Comparison of ENCODE assay signal across 8 cellular contexts in genomic region chr20:35616465-35617396, GRCh38. TPM values are rescaled to one million over a fixed set of nuclear protein-coding genes. Genes with fewer than 3 reads are reported as not detected.
A peak's percentile ranks its signal among the peaks of the same experiment; 100 is the strongest.
DNase-seq lines count a peak whose midpoint lies in the region; ATAC-seq and TF ChIP-seq lines count a peak whose summit lies in the region.

No MANE protein-coding gene starts in this region.

- ATAC-seq in HG02610 (IDR thresholded peaks at IDR 0.05; ENCODE audit: unreplicated experiment) (peak; percentile 22), GM18907 (IDR thresholded peaks at IDR 0.05; ENCODE audit: unreplicated experiment) (no peak)
- peak; percentile 13 for ATAC-seq in activated CD8-positive, alpha-beta memory T cell treated with anti-CD3 and anti-CD28 coated beads, Interleukin-2, amount 10 ng/mL, durations not matched to agents 7 days and 5 days

- H3K4me3 Mint-ChIP-seq in activated CD8-positive, alpha-beta memory T cell treated with anti-CD3 and anti-CD28 coated beads, Interleukin-2, amount 10 ng/mL, durations not matched to agents 7 days and 5 days: peak overlapping the region; percentile 85

- H3K27ac Mint-ChIP-seq in activated CD8-positive, alpha-beta memory T cell treated with anti-CD3 and anti-CD28 coated beads, Interleukin-2, amount 10 ng/mL, durations not matched to agents 7 days and 5 days: peak overlapping the region; percentile 94

- H3K9me3 ChIP-seq in esophagus squamous epithelium: no peaks in the 10 kb centered on the region
- H3K9me3 ChIP-seq in mucosa of stomach (ENCODE audit: control insufficient read depth, low read length): no peaks in the 10 kb centered on the region

- 5 to 9% methylated on average over 27 to 35 of the region's 57 CpGs for WGBS in esophagus squamous epithelium, 2 donors

- intact Hi-C loops in esophagus squamous epithelium (cut with DNase I): no loop called here

- CTCF ChIA-PET in activated CD8-positive, alpha-beta memory T cell treated with anti-CD3 and anti-CD28 coated beads, Interleukin-2, amount 10 ng/mL, durations not matched to agents 7 days and 5 days (lab: Charles Lee): interaction anchor here (0.6 to 4.7 kb wide), 12 partner anchors 12 to 338 kb away, joined by 3 to 59 read pairs (median 4); partner anchors contain the start of genes CEP250, CPNE1, RBM12 and RBM39

- DNase-seq in DMS153 treated with DMSO at 0.1 percent for 48 hours (lab: John Stamatoyannopoulos, UW; ENCODE audit: unreplicated experiment) (peak; percentile 25), NCI-H446 (lab: John Stamatoyannopoulos, UW) (peak; percentile 44 to 80), esophagus squamous epithelium (lab: John Stamatoyannopoulos, UW) (peak; percentile 63), substantia nigra (lab: John Stamatoyannopoulos, UW) (peak in 30 of 49 donors; percentile 5 to 65 (median 42))
- DNase-seq in activated CD8-positive, alpha-beta memory T cell treated with anti-CD3 and anti-CD28 coated beads, Interleukin-2, amount 10 ng/mL, durations not matched to agents 7 days and 5 days: peak; percentile 83

- TF ChIP-seq POLR2A in esophagus squamous epithelium (IDR thresholded peaks at IDR 0.05): peak in 1 of 4 donors; percentile 68

- H3K27me3 Mint-ChIP-seq in activated CD8-positive, alpha-beta memory T cell treated with anti-CD3 and anti-CD28 coated beads, Interleukin-2, amount 10 ng/mL, durations not matched to agents 7 days and 5 days: peaks cover 5% of the 10 kb centered on the region

- H3K27me3 ChIP-seq in esophagus squamous epithelium (no peaks in the 10 kb centered on the region), mucosa of stomach (ENCODE audit: control insufficient read depth, insufficient read depth, low read length) (peaks cover 10% of the 10 kb centered on the region)

- peaks cover 44% of the 10 kb centered on the region for H3K4me1 Mint-ChIP-seq in activated CD8-positive, alpha-beta memory T cell treated with anti-CD3 and anti-CD28 coated beads, Interleukin-2, amount 10 ng/mL, durations not matched to agents 7 days and 5 days

- H3K4me3 ChIP-seq in esophagus squamous epithelium: peak overlapping the region; percentile 25 to 75 (median 58)
- peak overlapping the region; percentile 38 for H3K4me3 ChIP-seq in mucosa of stomach (ENCODE audit: low read length)

- H3K9me3 Mint-ChIP-seq in activated CD8-positive, alpha-beta memory T cell treated with anti-CD3 and anti-CD28 coated beads, Interleukin-2, amount 10 ng/mL, durations not matched to agents 7 days and 5 days (ENCODE audit: low read depth): no peaks in the 10 kb centered on the region

- peak overlapping the region; percentile 73 to 94 (median 89) for H3K27ac ChIP-seq in esophagus squamous epithelium
- H3K27ac ChIP-seq in substantia nigra (ENCODE audit: low read depth, low read length, poor library complexity, severe bottlenecking): no peak overlapping the region

- H3K36me3 Mint-ChIP-seq in activated CD8-positive, alpha-beta memory T cell treated with anti-CD3 and anti-CD28 coated beads, Interleukin-2, amount 10 ng/mL, durations not matched to agents 7 days and 5 days: peaks cover 2% of the 10 kb centered on the region

- peaks cover 21 to 47% (median 30%) of the 10 kb centered on the region in 3 donors for H3K4me1 ChIP-seq in esophagus squamous epithelium
- peaks cover 45% of the 10 kb centered on the region for H3K4me1 ChIP-seq in mucosa of stomach (ENCODE audit: control insufficient read depth, insufficient read depth, low read length)

- peaks cover 0 to 10% (median 0%) of the 10 kb centered on the region in 3 donors for H3K36me3 ChIP-seq in esophagus squamous epithelium
- H3K36me3 ChIP-seq in mucosa of stomach (ENCODE audit: control insufficient read depth, insufficient read depth, low read length): no peaks in the 10 kb centered on the region

- TF ChIP-seq CTCF in esophagus squamous epithelium (IDR thresholded peaks at IDR 0.05): no peak

- peak overlapping the region; percentile 47 for H3K9ac ChIP-seq in mucosa of stomach (ENCODE audit: low read length)

RNA-seq across cellular contexts. Expression of gene SPAG4, which starts 1.1 kb away (rescaled TPM):
- 1 to 10 TPM; 4.3 to 5.2 TPM for total RNA-seq in activated CD8-positive, alpha-beta memory T cell treated with anti-CD3 and anti-CD28 coated beads, Interleukin-2, amount 10 ng/mL, durations not matched to agents 7 days and 5 days
- total RNA-seq in esophagus squamous epithelium: 1 to 10 TPM in 2 of 4 donors, under 1 TPM in 2; 0.44 to 4.8 (median 2.6) TPM

RNA-seq across cellular contexts. Expression of gene CPNE1, which starts 48.0 kb away (rescaled TPM):
- total RNA-seq in activated CD8-positive, alpha-beta memory T cell treated with anti-CD3 and anti-CD28 coated beads, Interleukin-2, amount 10 ng/mL, durations not matched to agents 7 days and 5 days: 100 to 1,000 TPM; 277 to 286 TPM
- total RNA-seq in esophagus squamous epithelium: 10 to 100 TPM; 47.3 to 98.2 (median 75.9) TPM

RNA-seq across cellular contexts. Expression of gene RBM12, which starts 48.0 kb away (rescaled TPM):
- total RNA-seq in activated CD8-positive, alpha-beta memory T cell treated with anti-CD3 and anti-CD28 coated beads, Interleukin-2, amount 10 ng/mL, durations not matched to agents 7 days and 5 days: 100 to 1,000 TPM; 101 to 137 TPM
- 10 to 100 TPM; 14.2 to 35.5 (median 30.0) TPM for total RNA-seq in esophagus squamous epithelium

Comparison
In these comparisons a context has a peak if more than half of its experiments do, and no peak if none do; other contexts are left out.
1. DNase-seq: peak in every context shown above with its lines; median percentile 83 in activated CD8-positive, alpha-beta memory T cell treated with anti-CD3 and anti-CD28 coated beads, Interleukin-2, amount 10 ng/mL, durations not matched to agents 7 days and 5 days; 63 in esophagus squamous epithelium; 62 in NCI-H446; 42 in substantia nigra; 25 in DMS153 treated with DMSO at 0.1 percent for 48 hours.